In genomic region chr3:187183210-187183862, GRCh38 we compare ENCODE assay signal across 14 cellular contexts. TPM values are rescaled to one million over a fixed set of nuclear protein-coding genes. Genes with fewer than 3 reads are reported as not detected.
A peak's percentile ranks its signal among the peaks of the same experiment; 100 is the strongest.
DNase-seq lines count a peak whose midpoint lies in the region; ATAC-seq and TF ChIP-seq lines count a peak whose summit lies in the region.
"Had no signal": no experiment of that assay in that cellular context is flagged by ENCODE, and none has a peak within 500 bp of the region (broad histone marks: within the 10 kb centered on the region; RNA-seq: fewer than 3 reads in every experiment).

No MANE protein-coding gene starts in this region.

- TF ChIP-seq CTCF in MCF 10A (IDR thresholded peaks at IDR 0.05; ENCODE audit: unreplicated experiment) (no peak), upper lobe of right lung (IDR thresholded peaks at IDR 0.05) (no peak), nephron progenitor cell (IDR thresholded peaks at IDR 0.05) (no peak)

- POLR2A ChIA-PET in MCF 10A (lab: Yijun Ruan, JAX), result interaction anchor here (0.6 to 2.4 kb wide), 12 partner anchors 9 to 977 kb away, joined by 3 to 8 read pairs (median 4); partner anchors contain the start of genes EIF4A2 and RTP1

- peak; percentile 28 for DNase-seq in activated naive CD4-positive, alpha-beta T cell treated with anti-CD3 and anti-CD28 coated beads, Interleukin-2, amount 10 ng/mL, durations not matched to agents 7 days and 5 days
- no peak for DNase-seq in activated naive CD4-positive, alpha-beta T cell treated with Interleukin-2 at 50 U/mL for 16 hours
- DNase-seq in MV-4-11 (lab: John Stamatoyannopoulos, UW) (peak; percentile 89), MCF 10A (ENCODE audit: unreplicated experiment) (peak; percentile 69), upper lobe of right lung (no peak), putamen (ENCODE audit: low spot score) (no peak), nephron progenitor cell (no peak), HUDEP-2 (lab: John Stamatoyannopoulos, UW; ENCODE audit: unreplicated experiment in 76 of 76) (no peak)
- DNase-seq: activated CD4-positive, CD25-positive, alpha-beta regulatory T cell; AML-193; Kasumi-1; stimulated activated CD4-positive, alpha-beta T cell treated with anti-CD3 and anti-CD28 coated beads, Interleukin-4, amount 100 ng/mL, for 1 hour had no signal

- H3K4me3 ChIP-seq in upper lobe of right lung, result no peak overlapping the region
- H3K4me3 ChIP-seq: breast epithelium had no signal

- peaks cover 5% of the 10 kb centered on the region for H3K4me1 ChIP-seq in upper lobe of right lung

- H3K4me3 Mint-ChIP-seq in activated naive CD4-positive, alpha-beta T cell treated with anti-CD3 and anti-CD28 coated beads, Interleukin-2, amount 10 ng/mL, durations not matched to agents 7 days and 5 days, result no peak overlapping the region
- H3K4me3 Mint-ChIP-seq in MCF 10A (ENCODE audit: unreplicated experiment), result no peak overlapping the region
- no peak overlapping the region for H3K4me3 Mint-ChIP-seq in nephron progenitor cell

- H3K27me3 ChIP-seq in upper lobe of right lung, result no peaks in the 10 kb centered on the region
- H3K27me3 ChIP-seq: breast epithelium had no signal

- intact Hi-C loops in MCF 10A (cut with micrococcal nuclease), result no loop called here
- intact Hi-C loops in upper lobe of right lung (cut with DNase I), result no loop called here

- CTCF ChIA-PET in activated naive CD4-positive, alpha-beta T cell treated with anti-CD3 and anti-CD28 coated beads, Interleukin-2, amount 10 ng/mL, durations not matched to agents 7 days and 5 days (lab: Charles Lee), result interaction anchor here (1.2 kb wide), 1 partner anchor 18 kb away, joined by 5 read pairs; no protein-coding TSS in a partner anchor
- CTCF ChIA-PET in MCF 10A (lab: Yijun Ruan, JAX), result interaction anchor here (0.6 to 1.1 kb wide), 4 partner anchors 9 to 1081 kb away, joined by 3 to 5 read pairs (median 4); no protein-coding TSS in a partner anchor

- peaks cover 17% of the 10 kb centered on the region for H3K4me1 Mint-ChIP-seq in activated naive CD4-positive, alpha-beta T cell treated with anti-CD3 and anti-CD28 coated beads, Interleukin-2, amount 10 ng/mL, durations not matched to agents 7 days and 5 days
- H3K4me1 Mint-ChIP-seq in MCF 10A (ENCODE audit: insufficient read depth, unreplicated experiment) (peaks cover 46% of the 10 kb centered on the region), nephron progenitor cell (peaks cover 10% of the 10 kb centered on the region)

- peak; percentile 45 for ATAC-seq in upper lobe of right lung

- H3K27me3 Mint-ChIP-seq in activated naive CD4-positive, alpha-beta T cell treated with anti-CD3 and anti-CD28 coated beads, Interleukin-2, amount 10 ng/mL, durations not matched to agents 7 days and 5 days, result peaks cover 16% of the 10 kb centered on the region
- no peaks in the 10 kb centered on the region for H3K27me3 Mint-ChIP-seq in MCF 10A (ENCODE audit: insufficient read depth, unreplicated experiment)
- H3K27me3 Mint-ChIP-seq in nephron progenitor cell (ENCODE audit: low read depth, poor library complexity), result peaks cover 6% of the 10 kb centered on the region

- H3K36me3 ChIP-seq in upper lobe of right lung, result no peaks in the 10 kb centered on the region
- H3K36me3 ChIP-seq: breast epithelium had no signal

- H3K36me3 Mint-ChIP-seq in activated naive CD4-positive, alpha-beta T cell treated with anti-CD3 and anti-CD28 coated beads, Interleukin-2, amount 10 ng/mL, durations not matched to agents 7 days and 5 days, result no peaks in the 10 kb centered on the region
- H3K36me3 Mint-ChIP-seq in MCF 10A (ENCODE audit: insufficient read depth, unreplicated experiment), result no peaks in the 10 kb centered on the region
- no peaks in the 10 kb centered on the region for H3K36me3 Mint-ChIP-seq in nephron progenitor cell (ENCODE audit: low read depth)

- no peaks in the 10 kb centered on the region for H3K9me3 ChIP-seq in upper lobe of right lung
- H3K9me3 ChIP-seq: breast epithelium had no signal

- BruUV-seq in MCF 10A (replicated peaks; lab: Mats Ljungman, UMichigan), result TSS peak; percentile 99

- no peak overlapping the region for H3K27ac Mint-ChIP-seq in activated naive CD4-positive, alpha-beta T cell treated with anti-CD3 and anti-CD28 coated beads, Interleukin-2, amount 10 ng/mL, durations not matched to agents 7 days and 5 days
- peak overlapping the region; percentile 94 for H3K27ac Mint-ChIP-seq in MCF 10A (ENCODE audit: low read depth, unreplicated experiment)
- H3K27ac Mint-ChIP-seq in nephron progenitor cell, result no peak overlapping the region

- peaks cover 2% of the 10 kb centered on the region for H3K9me3 Mint-ChIP-seq in activated naive CD4-positive, alpha-beta T cell treated with anti-CD3 and anti-CD28 coated beads, Interleukin-2, amount 10 ng/mL, durations not matched to agents 7 days and 5 days
- H3K9me3 Mint-ChIP-seq in MCF 10A (ENCODE audit: unreplicated experiment), result no peaks in the 10 kb centered on the region
- no peaks in the 10 kb centered on the region for H3K9me3 Mint-ChIP-seq in nephron progenitor cell

- H3K27ac ChIP-seq in upper lobe of right lung, result no peak overlapping the region

RNA-seq across cellular contexts. Expression of gene RTP1, which starts 13.9 kb away (rescaled TPM):
- total RNA-seq in MCF 10A (2022), result not detected in 2 replicates
- total RNA-seq in upper lobe of right lung, result not detected
- total RNA-seq: breast epithelium, lower leg skin had no signal

RNA-seq across cellular contexts. Expression of gene RPL39L, which starts 44.0 kb away (rescaled TPM):
- total RNA-seq in MCF 10A (2022) (1.0 and 3.3 TPM in 2 replicates), upper lobe of right lung (3.9 TPM)

Comparison
In these comparisons a context has a peak if more than half of its experiments do, and no peak if none do; other contexts are left out.
1. DNase-seq: peak in activated naive CD4-positive, alpha-beta T cell treated with anti-CD3 and anti-CD28 coated beads, Interleukin-2, amount 10 ng/mL, durations not matched to agents 7 days and 5 days (single experiment), MV-4-11 (single experiment) and MCF 10A (single experiment); none in activated naive CD4-positive, alpha-beta T cell treated with Interleukin-2 at 50 U/mL for 16 hours (single experiment), upper lobe of right lung (single experiment), putamen (single experiment), nephron progenitor cell (single experiment) and HUDEP-2 (0 of 76).